ENCODE assay signal across 13 cellular contexts in genomic region chr20:40680560-40680959, GRCh38. TPM values are rescaled to one million over a fixed set of nuclear protein-coding genes. Genes with fewer than 3 reads are reported as not detected.
DNase-seq lines count a peak whose midpoint lies in the region; ATAC-seq and TF ChIP-seq lines count a peak whose summit lies in the region.
"Had no signal": no experiment of that assay in that cellular context is flagged by ENCODE, and none has a peak within 500 bp of the region (broad histone marks: within the 10 kb centered on the region; RNA-seq: fewer than 3 reads in every experiment).

No MANE protein-coding gene starts in this region.

- no peak overlapping the region for H3K4me3 ChIP-seq in GM12865 (ENCODE audit: low read depth, low read length)
- H3K4me3 ChIP-seq: K562 had no signal

- DNase-seq in GM12865 (ENCODE audit: low read depth) (peak; percentile 33), dermis blood vessel endothelial cell (no peak), NK-92 (lab: John Stamatoyannopoulos, UW; ENCODE audit: unreplicated experiment) (no peak)
- DNase-seq in stimulated activated CD4-positive, alpha-beta T cell treated with anti-CD3 and anti-CD28 coated beads, Interleukin-15, amount 100 ng/mL, for 24 hours, result no peak
- DNase-seq: aorta, immature natural killer cell, NCI-H1930, posterior cingulate gyrus had no signal

- no peak for TF ChIP-seq CTCF in GM12865 (IDR thresholded peaks at IDR 0.05; ENCODE audit: insufficient read depth, low read depth, low read length, missing control alignments)

- ATAC-seq in GM19372 (IDR thresholded peaks at IDR 0.05; ENCODE audit: low read depth, unreplicated experiment) (peak; percentile 73), HG02759 (IDR thresholded peaks at IDR 0.05; ENCODE audit: unreplicated experiment) (peak; percentile 70), HG03521 (IDR thresholded peaks at IDR 0.05; ENCODE audit: unreplicated experiment) (peak; percentile 70), GM19467 (IDR thresholded peaks at IDR 0.05; ENCODE audit: unreplicated experiment) (no peak)
- ATAC-seq: K562 had no signal

RNA-seq across cellular contexts. Expression of gene MAFB, which starts 8.5 kb away (rescaled TPM):
- 3.4 and 5.9 TPM in 2 replicates for total RNA-seq in dermis blood vessel endothelial cell
